In the genomic region with DNA sequence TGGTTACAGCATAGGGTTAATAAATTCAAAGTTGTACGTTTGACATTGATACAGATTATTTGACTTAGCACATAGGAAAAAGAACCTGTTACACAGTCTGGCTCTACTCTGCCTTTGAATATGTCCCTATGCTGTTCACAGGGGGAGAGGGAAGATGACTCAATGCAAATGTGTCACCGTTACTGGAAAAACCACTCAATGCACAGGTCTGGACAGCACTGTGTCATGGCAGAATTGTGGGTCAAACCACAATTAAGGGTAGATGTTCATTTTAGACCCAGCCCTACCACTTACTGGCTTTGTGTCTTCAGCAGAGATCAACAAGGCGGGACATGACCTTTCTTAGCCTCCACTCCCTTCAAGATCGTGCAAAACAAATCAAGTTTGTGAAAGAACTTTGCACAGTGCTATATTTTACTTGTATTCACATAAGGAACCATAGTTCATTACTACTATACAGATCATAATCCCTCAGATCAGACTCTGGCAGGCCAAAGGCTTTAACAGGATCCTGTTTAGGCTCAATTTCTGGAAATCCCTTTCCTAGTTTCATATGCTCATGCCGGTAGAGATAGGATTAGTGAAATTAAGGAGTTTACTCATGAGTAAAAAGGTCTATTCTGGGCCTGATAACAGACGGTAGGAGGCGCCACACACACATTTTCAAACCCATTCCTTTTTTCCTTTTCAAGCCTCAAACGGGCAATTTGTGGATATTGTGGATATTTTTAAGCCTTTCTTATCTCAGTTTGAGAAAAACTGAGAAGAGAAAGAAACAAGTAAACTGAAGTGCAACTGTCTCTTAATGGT, we compare ENCODE assay signal across 9 cellular contexts. TPM values are rescaled to one million over a fixed set of nuclear protein-coding genes. Genes with fewer than 3 reads are reported as not detected.
DNase-seq lines count a peak whose midpoint lies in the region; ATAC-seq, FAIRE-seq and TF ChIP-seq lines count a peak whose summit lies in the region.
"Had no signal": no experiment of that assay in that cellular context is flagged by ENCODE, and none has a peak within 500 bp of the region (broad histone marks: within the 10 kb centered on the region; RNA-seq: fewer than 3 reads in every experiment).

No MANE protein-coding gene starts in this region.

- TF ChIP-seq CTCF in GM12878 (IDR thresholded peaks at IDR 0.05 in 2 of 3, conservative IDR thresholded peaks at IDR 0.05 in 1 of 3; ENCODE audit: control insufficient read depth in 2 of 3, extremely low read depth in 1 of 3, insufficient read depth in 1 of 3, low read depth in 3 of 3, low read length in 3 of 3) (peak; percentile 38 to 58 (median 42); a peak in 5 of 6 replicates), osteoblast (IDR thresholded peaks at IDR 0.05; ENCODE audit: extremely low read depth, low read depth, low read length) (peak; percentile 45)

- SMC1A ChIA-PET in GM12878 (lab: Charles Lee; ENCODE audit: uncharacterized antibody, unreplicated experiment), result interaction anchor here (1.2 to 15.4 kb wide), 3 partner anchors 30 to 77 kb away, joined by 3 to 476 read pairs (median 25); no protein-coding TSS in a partner anchor

- 20% methylated on average over 8 of the region's 8 CpGs for WGBS in GM12878 (ENCODE audit: insufficient coverage, insufficient replicate concordance, low lambda C conversion rate, missing lambda C conversion rate)

- POLR2A ChIA-PET in GM12878 (lab: Charles Lee), result no interaction called here

- no peak overlapping the region for H2AFZ ChIP-seq in GM12878 (ENCODE audit: control insufficient read depth, low read depth, low read length)
- H2AFZ ChIP-seq in osteoblast (ENCODE audit: low read length), result no peak overlapping the region

- H3K27me3 ChIP-seq in GM12878 (replicated peaks in 1 of 2; ENCODE audit: control insufficient read depth in 2 of 2, insufficient read depth in 2 of 2, low read length in 1 of 2) (no peaks in the 10 kb centered on the region), osteoblast (ENCODE audit: insufficient read depth, low read length) (no peaks in the 10 kb centered on the region), HAP-1 (ENCODE audit: low read depth) (no peaks in the 10 kb centered on the region)

- TF ChIP-seq POLR2A in GM12878 (IDR thresholded peaks at IDR 0.05; ENCODE audit: low read depth, low read length), result peak; percentile 48; the same call in 1 of the 2 replicates

- no peak for TF ChIP-seq EP300 in GM12878 (IDR thresholded peaks at IDR 0.05; ENCODE audit: borderline replicate concordance in 1 of 2, control insufficient read depth in 1 of 2, low read depth in 2 of 2, low read length in 2 of 2)

- in situ Hi-C loops in GM12878 (cut with MboI) (no loop called here), HAP-1 (cut with MboI; ENCODE audit: low sequenced_read_pairs) (no loop called here)

- peak overlapping the region; percentile 39; the same call in 1 of the 2 replicates for H3K4me2 ChIP-seq in GM12878 (ENCODE audit: control insufficient read depth, insufficient read depth)
- peak overlapping the region; percentile 62 for H3K4me2 ChIP-seq in osteoblast (ENCODE audit: insufficient read depth, low read length)

- ATAC-seq in GM21381 (IDR thresholded peaks at IDR 0.05; ENCODE audit: unreplicated experiment) (peak; percentile 69), GM12878 (peak; percentile 89)

- H3K36me3 ChIP-seq in GM12878 (ENCODE audit: control insufficient read depth in 2 of 2, insufficient read depth in 2 of 2, low read length in 1 of 2) (peaks cover 27 to 40% of the 10 kb centered on the region in 2 experiments), osteoblast (ENCODE audit: insufficient read depth, low read length) (peaks cover 22% of the 10 kb centered on the region), HAP-1 (replicated peaks) (peaks cover 52% of the 10 kb centered on the region)

- no TSS peak for BruUV-seq in GM12878 (replicated peaks; lab: Mats Ljungman, UMichigan)

- H3K4me3 ChIP-seq in GM12878 (no peak overlapping the region), osteoblast (ENCODE audit: insufficient read depth, low read length) (no peak overlapping the region), HAP-1 (no peak overlapping the region)

- no peak overlapping the region for H3K9ac ChIP-seq in GM12878 (ENCODE audit: control insufficient read depth, insufficient read depth, low read length)

- no peaks in the 10 kb centered on the region for H3K79me2 ChIP-seq in GM12878 (ENCODE audit: control insufficient read depth, insufficient read depth, low read length)
- no peaks in the 10 kb centered on the region for H3K79me2 ChIP-seq in osteoblast (ENCODE audit: insufficient read depth, low read length)

- DNase-seq in AG20443 (ENCODE audit: low spot score) (peak; percentile 52), RCC 7860 (ENCODE audit: low spot score) (peak; percentile 85), GM12878 (ENCODE audit: low read depth, low spot score) (no peak), osteoblast (ENCODE audit: insufficient read length, low spot score, missing footprints) (peak; percentile 93), HAP-1 (ENCODE audit: low spot score in 2 of 2) (no peak), posterior vena cava (ENCODE audit: low spot score) (no peak), GF-D8 (lab: John Stamatoyannopoulos, UW) (no peak)

- RAD21 ChIA-PET in GM12878 (lab: Charles Lee; ENCODE audit: unreplicated experiment), result interaction anchor here (1.6 to 1.9 kb wide), 2 partner anchors 73 to 95 kb away, joined by 3 to 7 read pairs; no protein-coding TSS in a partner anchor

- intact Hi-C loops in GM12878 (cut with micrococcal nuclease; ENCODE audit: unreplicated experiment) (loop anchor here (1.0 kb wide), 1 partner anchor 74 kb away; no protein-coding TSS in a partner anchor), posterior vena cava (cut with DNase I) (no loop called here)

- 0 out of 2 replicates have a peak, but pooled peaks have one; percentile 26 for TF ChIP-seq RAD21 in GM12878 (IDR thresholded peaks at IDR 0.05; ENCODE audit: insufficient read depth, low read depth, low read length)

- H3K9me3 ChIP-seq in GM12878 (replicated peaks; ENCODE audit: control insufficient read depth, insufficient read depth, low read length) (no peaks in the 10 kb centered on the region), osteoblast (ENCODE audit: low read depth, low read length) (no peaks in the 10 kb centered on the region), HAP-1 (no peaks in the 10 kb centered on the region)

- CTCF ChIA-PET in GM12878 (lab: Yijun Ruan, JAX), result interaction anchor here (1.3 to 15.7 kb wide), 8 partner anchors 8 to 111 kb away, joined by 3 to 440 read pairs (median 10); no protein-coding TSS in a partner anchor

- FAIRE-seq in RCC 7860 (lab: Jason Lieb, UNC) (peak; percentile 93), GM12878 (lab: Jason Lieb, UNC) (peak; percentile 87)

- H3K4me1 ChIP-seq in GM12878 (ENCODE audit: control insufficient read depth, insufficient read depth, low read length), result peaks cover 6% of the 10 kb centered on the region; the same call in 1 of the 2 replicates
- H3K4me1 ChIP-seq in osteoblast (ENCODE audit: insufficient read depth, low read length), result peaks cover 41% of the 10 kb centered on the region
- H3K4me1 ChIP-seq in HAP-1, result no peaks in the 10 kb centered on the region

- peak overlapping the region; percentile 34 for H3K27ac ChIP-seq in GM12878 (ENCODE audit: control insufficient read depth, insufficient read depth)
- peak overlapping the region; percentile 85 for H3K27ac ChIP-seq in osteoblast (ENCODE audit: low read depth, low read length)
- H3K27ac ChIP-seq: HL-60 had no signal

- H4K20me1 ChIP-seq in GM12878 (ENCODE audit: control insufficient read depth, insufficient read depth) (no peaks in the 10 kb centered on the region), osteoblast (ENCODE audit: insufficient read depth, low read length) (no peaks in the 10 kb centered on the region)

TF ChIP-seq in GM12878, 131 proteins besides CTCF, POLR2A, EP300 and RAD21 (continues in another document):
- TF ChIP-seq SMAD1 (IDR thresholded peaks at IDR 0.05; ENCODE audit: low read depth, partially characterized antibody) (no peak), ZNF622 (IDR thresholded peaks at IDR 0.05) (no peak)

RNA-seq across cellular contexts. Expression of a gene that starts 22.0 kb away (rescaled TPM):
- 115 and 132 TPM in 2 replicates for total RNA-seq in GM12878 (2013; cell fraction: nucleolus; rRNA removed)
- total RNA-seq in GM12878 (2014; rRNA removed) (88.8 and 91.6 TPM in 2 replicates), GM12878 (2014; rRNA removed; fragmentation: Illumina TruSeq; extraction: Trizol) (80.4 and 83.4 TPM in 2 replicates), GM12878 (2021) (74.0 and 76.6 TPM in 2 replicates), osteoblast (52.8 and 53.6 TPM in 2 replicates), posterior vena cava (10 to 100 TPM; 32.4 to 34.3 TPM)
- 49.2 TPM for polyA plus RNA-seq in GM12878 (2011; ENCODE audit: low read depth)
- polyA plus RNA-seq in GM12878 (2011; rRNA removed) (133 and 153 TPM in 2 replicates), GM12878 (2014; fragmentation: Illumina TruSeq; extraction: Trizol) (108 and 109 TPM in 2 replicates), GM12878 (2014; fragmentation: Nextera tagmentation; extraction: Ambion mirVana) (10 to 100 TPM; 65.4 to 77.5 TPM), GM12878 (2014; rRNA removed) (98.5 and 104 TPM in 2 replicates), GM12878 (2016; fragmentation: Nextera tagmentation; extraction: Ambion mirVana) (10 to 100 TPM; 65.2 to 74.8 TPM)
- 121 and 127 TPM in 2 replicates for polyA plus RNA-seq in GM12878 (2011; cell fraction: cytosol; rRNA removed)
- 149 and 172 TPM in 2 replicates for polyA plus RNA-seq in GM12878 (2011; cell fraction: nucleus; rRNA removed)
- 66.5 and 74.5 TPM in 2 replicates for polyA plus RNA-seq in GM12878 (2012)
- 93.0 and 112 TPM in 2 replicates for polyA minus RNA-seq in GM12878 (2011; rRNA and poly(A)+ RNA removed)
- 26.6 and 32.7 TPM in 2 replicates for polyA minus RNA-seq in GM12878 (2011; cell fraction: cytosol; rRNA and poly(A)+ RNA removed)
- polyA minus RNA-seq in GM12878 (2011; cell fraction: nucleus; rRNA and poly(A)+ RNA removed), result 34.8 and 42.0 TPM in 2 replicates

RNA-seq across cellular contexts. Expression of a gene that starts 45.1 kb away (rescaled TPM):
- total RNA-seq in GM12878 (2013; cell fraction: nucleolus; rRNA removed), result 26.7 and 27.4 TPM in 2 replicates
- total RNA-seq in GM12878 (2014; rRNA removed) (10.7 and 11.1 TPM in 2 replicates), GM12878 (2014; rRNA removed; fragmentation: Illumina TruSeq; extraction: Trizol) (10.0 and 10.7 TPM in 2 replicates), GM12878 (2021) (8.9 and 11.2 TPM in 2 replicates), osteoblast (52.1 and 54.8 TPM in 2 replicates), posterior vena cava (10 to 100 TPM in 1 of 2 donors, 1 to 10 TPM in 1; 8.4 to 10.7 TPM)
- 2.8 TPM for polyA plus RNA-seq in GM12878 (2011; ENCODE audit: low read depth)
- polyA plus RNA-seq in GM12878 (2011; rRNA removed) (12.9 and 15.4 TPM in 2 replicates), GM12878 (2014; fragmentation: Illumina TruSeq; extraction: Trizol) (9.8 and 14.9 TPM in 2 replicates), GM12878 (2014; fragmentation: Nextera tagmentation; extraction: Ambion mirVana) (1 to 10 TPM; 1.6 to 2.8 TPM), GM12878 (2014; rRNA removed) (6.0 and 8.6 TPM in 2 replicates), GM12878 (2016; fragmentation: Nextera tagmentation; extraction: Ambion mirVana) (10 to 100 TPM in 1 of 2 experiments, 1 to 10 TPM in 1; 10.0 to 11.7 TPM)
- polyA plus RNA-seq in GM12878 (2011; cell fraction: cytosol; rRNA removed), result 8.8 and 9.4 TPM in 2 replicates
- polyA plus RNA-seq in GM12878 (2011; cell fraction: nucleus; rRNA removed), result 7.3 and 7.8 TPM in 2 replicates
- 3.7 and 6.0 TPM in 2 replicates for polyA plus RNA-seq in GM12878 (2012)
- 15.7 and 16.0 TPM in 2 replicates for polyA minus RNA-seq in GM12878 (2011; rRNA and poly(A)+ RNA removed)
- polyA minus RNA-seq in GM12878 (2011; cell fraction: cytosol; rRNA and poly(A)+ RNA removed), result 6.0 and 7.1 TPM in 2 replicates
- polyA minus RNA-seq in GM12878 (2011; cell fraction: nucleus; rRNA and poly(A)+ RNA removed), result 5.1 and 8.2 TPM in 2 replicates

Comparison
In these comparisons a context has a peak if more than half of its experiments do, and no peak if none do; other contexts are left out.
1. DNase-seq: peak in AG20443 (single experiment), RCC 7860 (single experiment) and osteoblast (single experiment); none in GM12878 (single experiment), HAP-1 (0 of 2), posterior vena cava (single experiment) and GF-D8 (single experiment).